17 cellular contexts compared by ENCODE assay signal in genomic region chr17:10735821-10736220, GRCh38. TPM values are rescaled to one million over a fixed set of nuclear protein-coding genes. Genes with fewer than 3 reads are reported as not detected.
DNase-seq lines count a peak whose midpoint lies in the region; TF ChIP-seq lines count a peak whose summit lies in the region.
"Had no signal": no experiment of that assay in that cellular context is flagged by ENCODE, and none has a peak within 500 bp of the region (broad histone marks: within the 10 kb centered on the region; RNA-seq: fewer than 3 reads in every experiment).

No MANE protein-coding gene starts in this region.

- no peak overlapping the region for H2BK5ac ChIP-seq in H9 (ENCODE audit: insufficient read length, low read length)

- H3K9me3 Mint-ChIP-seq in H9 = peaks cover 0 to 2% of the 10 kb centered on the region in 2 experiments; a peak in 4 of 5 replicates
- H3K9me3 Mint-ChIP-seq: CD4-positive, alpha-beta T cell; CD8-positive, alpha-beta T cell had no signal

- H3K18ac ChIP-seq in H9 (ENCODE audit: insufficient read length, low read depth, low read length) = no peak overlapping the region

- H3K27ac ChIP-seq in H9 (ENCODE audit: insufficient read length, low read depth, low read length) = no peak overlapping the region
- H3K27ac ChIP-seq: 22Rv1; A549; BLaER1 treated with 17β-estradiol and CSF1 and Interleukin-3, amounts not matched to agents 10 nM and 100 nM; C4-2B had no signal

- no peaks in the 10 kb centered on the region for H3K23me2 ChIP-seq in H9 (ENCODE audit: insufficient read length, low read depth, low read length, poor library complexity, severe bottlenecking)

- H2BK15ac ChIP-seq in H9 (ENCODE audit: low read depth, low read length) = no peak overlapping the region

- H3K4me2 ChIP-seq in H9 (ENCODE audit: insufficient read depth, insufficient read length, low read length) = no peak overlapping the region
- H3K4me2 ChIP-seq: A549; BLaER1 treated with 17β-estradiol and CSF1 and Interleukin-3, amounts not matched to agents 10 nM and 100 nM had no signal

- H2BK120ac ChIP-seq in H9 (ENCODE audit: low read depth, low read length, poor library complexity, severe bottlenecking) = no peak overlapping the region

- no peak overlapping the region for H2AK5ac ChIP-seq in H9 (ENCODE audit: insufficient read length, low read length)

- no peaks in the 10 kb centered on the region; the same call in 1 of the 2 replicates for H3K4me1 ChIP-seq in H9 (ENCODE audit: insufficient read depth, low read length)

- H3K56ac ChIP-seq in H9 (ENCODE audit: insufficient read length, low read depth, low read length) = no peak overlapping the region

- H4K8ac ChIP-seq in H9 (replicated peaks; ENCODE audit: insufficient read length, low read depth, low read length) = no peak overlapping the region

- H3K79me2 ChIP-seq in H9 (ENCODE audit: insufficient read depth, low read length) = no peaks in the 10 kb centered on the region

- no peak overlapping the region for H4K91ac ChIP-seq in H9 (ENCODE audit: insufficient read length, low read depth, low read length)

- H2AFZ ChIP-seq in H9 (ENCODE audit: low read length) = no peak overlapping the region

- H2BK20ac ChIP-seq in H9 (ENCODE audit: low read depth, low read length, poor library complexity, severe bottlenecking) = no peak overlapping the region

- H2BK12ac ChIP-seq in H9 (ENCODE audit: insufficient read length, low read depth, low read length) = no peak overlapping the region

- no peaks in the 10 kb centered on the region for H3K79me1 ChIP-seq in H9 (ENCODE audit: insufficient read depth, low read depth, low read length, poor library complexity, severe bottlenecking)

- TF ChIP-seq CTCF in H9 (conservative IDR thresholded peaks at IDR 0.05) = no peak

- no CpG with 5 or more reads among the region's 4 CpGs for WGBS in H9 (ENCODE audit: extremely low coverage, insufficient read length, low lambda C conversion rate)

- H4K20me1 ChIP-seq in H9 (ENCODE audit: control insufficient read depth, insufficient read depth, insufficient read length) = no peaks in the 10 kb centered on the region
- H4K20me1 ChIP-seq: BLaER1 treated with 17β-estradiol and CSF1 and Interleukin-3, amounts not matched to agents 10 nM and 100 nM had no signal

- H3K4me1 Mint-ChIP-seq in H9 = peaks cover 22 to 25% of the 10 kb centered on the region in 2 experiments

- peaks cover 0 to 4% (median 2%) of the 10 kb centered on the region in 3 experiments; a peak in 4 of 7 replicates for H3K36me3 Mint-ChIP-seq in H9 (ENCODE audit: insufficient read depth in 1 of 3, low read depth in 3 of 3)
- H3K36me3 Mint-ChIP-seq: CD8-positive, alpha-beta T cell had no signal

- peaks cover 1% of the 10 kb centered on the region; the same call in 1 of the 2 replicates for H3K27me3 Mint-ChIP-seq in H9 (ENCODE audit: low read depth)
- H3K27me3 Mint-ChIP-seq: CD4-positive, alpha-beta T cell had no signal

- H3K27me3 ChIP-seq in H9 (ENCODE audit: insufficient read depth, low read length) = no peaks in the 10 kb centered on the region
- H3K27me3 ChIP-seq: BLaER1 treated with 17β-estradiol and CSF1 and Interleukin-3, amounts not matched to agents 10 nM and 100 nM had no signal

- H3K9ac ChIP-seq in H9 (ENCODE audit: extremely low read depth, insufficient read length, low read length) = no peak overlapping the region
- H3K9ac ChIP-seq: BLaER1 treated with 17β-estradiol and CSF1 and Interleukin-3, amounts not matched to agents 10 nM and 100 nM had no signal

- H3K9me3 ChIP-seq in H9 (ENCODE audit: control insufficient read depth, low read depth, low read length) = no peaks in the 10 kb centered on the region
- H3K9me3 ChIP-seq: A549; BLaER1 treated with 17β-estradiol and CSF1 and Interleukin-3, amounts not matched to agents 10 nM and 100 nM; Caco-2 had no signal

- H3T11ph ChIP-seq in H9 (ENCODE audit: low read length) = no peak overlapping the region

- H3K23ac ChIP-seq in H9 (ENCODE audit: insufficient read length, low read depth, low read length) = no peak overlapping the region

- no peak overlapping the region for H3K4ac ChIP-seq in H9 (ENCODE audit: low read depth, low read length)

- H4K5ac ChIP-seq in H9 (ENCODE audit: insufficient read length, low read depth, low read length) = no peak overlapping the region

- no peak overlapping the region for H3K14ac ChIP-seq in H9 (ENCODE audit: insufficient read depth, low read length)

- no peak overlapping the region for H3K27ac Mint-ChIP-seq in H9
- H3K27ac Mint-ChIP-seq: B cell; CD4-positive, alpha-beta T cell; CD8-positive, alpha-beta T cell had no signal

- DNase-seq in activated CD8-positive, alpha-beta memory T cell treated with anti-CD3 and anti-CD28 coated beads, Interleukin-2, amount 50 U/mL, for 48 hours = peak; percentile 23
- no peak for DNase-seq in activated CD8-positive, alpha-beta memory T cell treated with anti-CD3 and anti-CD28 coated beads, Interleukin-2, amount 50 U/mL, for 4 hours
- DNase-seq in H9 (peak; percentile 4), mesenteric fat pad (ENCODE audit: low spot score) (peak; percentile 18), NCI-H2227 treated with DMSO at 0.1 percent for 48 hours (lab: John Stamatoyannopoulos, UW) (no peak)
- DNase-seq: AML-193; Caco-2; Calu3; CD4-positive, alpha-beta T cell; DMS79 treated with DMSO at 0.1 percent for 48 hours; GF-D8 had no signal

- H3K4me3 Mint-ChIP-seq in H9 = no peak overlapping the region
- H3K4me3 Mint-ChIP-seq: B cell; CD4-positive, alpha-beta T cell; CD8-positive, alpha-beta T cell had no signal

RNA-seq across cellular contexts. Expression of gene TMEM220, which starts 6.0 kb away (rescaled TPM):
- total RNA-seq in H9 (2021) (6.1 and 7.1 TPM in 2 replicates), mesenteric fat pad (20.8 TPM)
- total RNA-seq: Caco-2, Calu3 had no signal

RNA-seq across cellular contexts. Expression of gene ADPRM, which starts 38.4 kb away (rescaled TPM):
- total RNA-seq in H9 (2021) = 5.1 and 7.1 TPM in 2 replicates
- 6.8 TPM for total RNA-seq in mesenteric fat pad

RNA-seq across cellular contexts. Expression of gene SCO1, which starts 38.5 kb away (rescaled TPM):
- total RNA-seq in H9 (2021) (60.3 and 63.6 TPM in 2 replicates), mesenteric fat pad (42.9 TPM)

Comparison
In these comparisons a context has a peak if more than half of its experiments do, and no peak if none do; other contexts are left out.
1. DNase-seq: peak in activated CD8-positive, alpha-beta memory T cell treated with anti-CD3 and anti-CD28 coated beads, Interleukin-2, amount 50 U/mL, for 48 hours (single experiment), H9 (single experiment) and mesenteric fat pad (single experiment); none in activated CD8-positive, alpha-beta memory T cell treated with anti-CD3 and anti-CD28 coated beads, Interleukin-2, amount 50 U/mL, for 4 hours (single experiment) and NCI-H2227 treated with DMSO at 0.1 percent for 48 hours (single experiment).